Comparison of ENCODE assay signal across 8 cellular contexts in genomic region chr10:43229208-43230061, GRCh38. TPM values are rescaled to one million over a fixed set of nuclear protein-coding genes. Genes with fewer than 3 reads are reported as not detected.
DNase-seq lines count a peak whose midpoint lies in the region; ATAC-seq and TF ChIP-seq lines count a peak whose summit lies in the region.

No MANE protein-coding gene starts in this region.

- POLR2A ChIA-PET in activated CD4-positive, alpha-beta memory T cell treated with anti-CD3 and anti-CD28 coated beads, Interleukin-2, amount 10 ng/mL, durations not matched to agents 7 days and 5 days (lab: Charles Lee), result interaction anchor here (1.0 to 1.5 kb wide), 3 partner anchors 24 to 58 kb away, joined by 3 read pairs; no protein-coding TSS in a partner anchor

- no peaks in the 10 kb centered on the region for H3K9me3 ChIP-seq in esophagus muscularis mucosa
- no peaks in the 10 kb centered on the region for H3K9me3 ChIP-seq in ovary

- H3K27me3 ChIP-seq in esophagus muscularis mucosa (peaks cover 0 to 59% (median 16%) of the 10 kb centered on the region in 4 donors), ovary (no peaks in the 10 kb centered on the region)

- H3K36me3 ChIP-seq in esophagus muscularis mucosa, result no peaks in the 10 kb centered on the region
- H3K36me3 ChIP-seq in ovary, result no peaks in the 10 kb centered on the region

- no peak overlapping the region for H3K27ac Mint-ChIP-seq in activated CD4-positive, alpha-beta memory T cell treated with anti-CD3 and anti-CD28 coated beads, Interleukin-2, amount 10 ng/mL, durations not matched to agents 7 days and 5 days

- H3K4me3 ChIP-seq in esophagus muscularis mucosa, result peak overlapping the region; percentile 43 to 56 (median 46)
- H3K4me3 ChIP-seq in ovary, result no peak overlapping the region

- H3K27me3 Mint-ChIP-seq in activated CD4-positive, alpha-beta memory T cell treated with anti-CD3 and anti-CD28 coated beads, Interleukin-2, amount 10 ng/mL, durations not matched to agents 7 days and 5 days, result peaks cover 35% of the 10 kb centered on the region

- H3K36me3 Mint-ChIP-seq in activated CD4-positive, alpha-beta memory T cell treated with anti-CD3 and anti-CD28 coated beads, Interleukin-2, amount 10 ng/mL, durations not matched to agents 7 days and 5 days (ENCODE audit: low read depth), result no peaks in the 10 kb centered on the region

- H3K27ac ChIP-seq in esophagus muscularis mucosa (replicated peaks in 1 of 4), result no peak overlapping the region
- H3K27ac ChIP-seq in ovary, result no peak overlapping the region

- ATAC-seq in GM18511 (IDR thresholded peaks at IDR 0.05; ENCODE audit: unreplicated experiment) (peak; percentile 31), HG02852 (IDR thresholded peaks at IDR 0.05; ENCODE audit: unreplicated experiment) (no peak), HG03521 (IDR thresholded peaks at IDR 0.05; ENCODE audit: unreplicated experiment) (no peak)

- intact Hi-C loops in esophagus muscularis mucosa (cut with DNase I) (no loop called here), ovary (cut with DNase I) (no loop called here)

- H3K4me1 ChIP-seq in esophagus muscularis mucosa (peaks cover 9 to 22% (median 15%) of the 10 kb centered on the region in 4 donors), ovary (ENCODE audit: insufficient read depth) (no peaks in the 10 kb centered on the region)

- CTCF ChIA-PET in activated CD4-positive, alpha-beta memory T cell treated with anti-CD3 and anti-CD28 coated beads, Interleukin-2, amount 10 ng/mL, durations not matched to agents 7 days and 5 days (lab: Charles Lee), result interaction anchor here (1.3 kb wide), 1 partner anchor 26 kb away, joined by 4 read pairs; no protein-coding TSS in a partner anchor

- no peaks in the 10 kb centered on the region for H3K9me3 Mint-ChIP-seq in activated CD4-positive, alpha-beta memory T cell treated with anti-CD3 and anti-CD28 coated beads, Interleukin-2, amount 10 ng/mL, durations not matched to agents 7 days and 5 days

- peak; percentile 57 for DNase-seq in activated CD4-positive, alpha-beta memory T cell treated with anti-CD3 and anti-CD28 coated beads, Interleukin-2, amount 10 ng/mL, durations not matched to agents 7 days and 5 days
- DNase-seq in esophagus muscularis mucosa (ENCODE audit: extremely low spot score), result no peak
- DNase-seq in ovary, result peak in 3 of 5 donors; percentile 4 to 22 (median 6)
- no peak for DNase-seq in epidermal melanocyte (ENCODE audit: insufficient read length, low spot score)
- DNase-seq in SHP77 (lab: John Stamatoyannopoulos, UW), result no peak

- no peak for TF ChIP-seq EP300 in esophagus muscularis mucosa (IDR thresholded peaks at IDR 0.05)
- TF ChIP-seq EP300 in ovary (IDR thresholded peaks at IDR 0.05), result no peak

- no peak for TF ChIP-seq POLR2A in esophagus muscularis mucosa (IDR thresholded peaks at IDR 0.05; ENCODE audit: low read depth)
- no peak for TF ChIP-seq POLR2A in ovary (IDR thresholded peaks at IDR 0.05)

- H3K4me1 Mint-ChIP-seq in activated CD4-positive, alpha-beta memory T cell treated with anti-CD3 and anti-CD28 coated beads, Interleukin-2, amount 10 ng/mL, durations not matched to agents 7 days and 5 days, result peaks cover 40% of the 10 kb centered on the region

- H3K4me3 Mint-ChIP-seq in activated CD4-positive, alpha-beta memory T cell treated with anti-CD3 and anti-CD28 coated beads, Interleukin-2, amount 10 ng/mL, durations not matched to agents 7 days and 5 days, result peak overlapping the region; percentile 71

- TF ChIP-seq CTCF in esophagus muscularis mucosa (IDR thresholded peaks at IDR 0.05) (no peak), ovary (IDR thresholded peaks at IDR 0.05) (no peak)

- WGBS in esophagus muscularis mucosa, result 3% methylated on average over 24 of the region's 99 CpGs
- WGBS in ovary, 3 donors, result 0 to 1% (median 1%) methylated on average over 36 to 99 of the region's 99 CpGs

RNA-seq across cellular contexts. Expression of gene RASGEF1A, which starts 37.4 kb away (rescaled TPM):
- total RNA-seq in activated CD4-positive, alpha-beta memory T cell treated with anti-CD3 and anti-CD28 coated beads, Interleukin-2, amount 10 ng/mL, durations not matched to agents 7 days and 5 days, result 1 to 10 TPM; 4.4 to 6.6 TPM
- 1 to 10 TPM in 2 of 4 donors, under 1 TPM in 2; 0.42 to 7.1 (median 1.0) TPM for total RNA-seq in esophagus muscularis mucosa
- 1 to 10 TPM in 4 of 7 donors, under 1 TPM in 3; 0.60 to 5.2 (median 1.3) TPM for total RNA-seq in ovary
- polyA plus RNA-seq in ovary, result 1 to 10 TPM in 1 of 2 donors, under 1 TPM in 1; 0.92 to 2.3 TPM

Comparison
In these comparisons a context has a peak if more than half of its experiments do, and no peak if none do; other contexts are left out.
1. DNase-seq: peak in activated CD4-positive, alpha-beta memory T cell treated with anti-CD3 and anti-CD28 coated beads, Interleukin-2, amount 10 ng/mL, durations not matched to agents 7 days and 5 days (single experiment) and ovary (3 of 5); none in esophagus muscularis mucosa (single experiment), epidermal melanocyte (single experiment) and SHP77 (0 of 2).